Comparison of ENCODE assay signal across 27 cellular contexts in genomic region chr14:66923251-66923650, GRCh38.
"Had no signal": no experiment of that assay in that cellular context is flagged by ENCODE, and none has a peak within 500 bp of the region (broad histone marks: within the 10 kb centered on the region; RNA-seq: fewer than 3 reads in every experiment).

No MANE protein-coding gene starts in this region.

- H3K9me2 ChIP-seq: SK-N-SH had no signal

- H3K27ac ChIP-seq: adrenal gland, Peyer's patch, RWPE1, SJCRH30 had no signal

- DNase-seq: activated CD4-positive, alpha-beta T cell treated with anti-CD3 and anti-CD28 coated beads for 4 hours; activated CD8-positive, alpha-beta memory T cell treated with anti-CD3 and anti-CD28 coated beads, Interleukin-2, amount 50 U/mL, for 4 hours; activated CD8-positive, alpha-beta T cell treated with anti-CD3 and anti-CD28 coated beads for 36 hours; activated naive CD4-positive, alpha-beta T cell treated with anti-CD3 and anti-CD28 coated beads, Interleukin-2, amount 50 U/mL, for 16 hours; activated naive CD8-positive, alpha-beta T cell treated with anti-CD3 and anti-CD28 coated beads, Interleukin-2, amount 10 ng/mL, durations not matched to agents 7 days and 5 days; activated T-cell treated with anti-CD3 and anti-CD28 coated beads, Interleukin-2, amount 50 U/mL, for 72 hours; adrenal gland; anterior cingulate cortex; KG1; MG63; MV-4-11; NCI-H1105; NCI-H1436; NCI-H1694 treated with DMSO at 0.1 percent for 48 hours; NCI-H2029 treated with DMSO at 0.1 percent for 48 hours; NCI-H510A treated with DMSO at 0.1 percent for 48 hours; NCI-H69; NK-92 treated with Interleukin-12 subunit alpha and Interleukin-12 subunit beta, amount 100 ng/mL, for 24 hours; OCI-M1; Peyer's patch; Right ventricle myocardium superior; SJCRH30; SK-N-SH had no signal

- H3K4me2 ChIP-seq: SK-N-SH had no signal

- H3K27ac Mint-ChIP-seq: activated CD8-positive, alpha-beta T cell treated with anti-CD3 and anti-CD28 coated beads for 36 hours; activated naive CD8-positive, alpha-beta T cell treated with anti-CD3 and anti-CD28 coated beads, Interleukin-2, amount 10 ng/mL, durations not matched to agents 7 days and 5 days; activated T-cell treated with anti-CD3 and anti-CD28 coated beads, Interleukin-2, amount 50 U/mL, for 72 hours; T-helper 1 cell treated with Interleukin-12 subunit alpha and Interleukin-12 subunit beta and Interleukin-4 antibody, amounts not matched to agents 30 μg/mL and 1 μg/mL, for 36 hours had no signal

- H3K4me1 ChIP-seq: adrenal gland, Peyer's patch, SJCRH30 had no signal

- H3K36me3 ChIP-seq: adrenal gland, MG63, Peyer's patch had no signal

- H3K4me3 Mint-ChIP-seq: activated CD8-positive, alpha-beta T cell treated with anti-CD3 and anti-CD28 coated beads for 36 hours; activated naive CD8-positive, alpha-beta T cell treated with anti-CD3 and anti-CD28 coated beads, Interleukin-2, amount 10 ng/mL, durations not matched to agents 7 days and 5 days; activated T-cell treated with anti-CD3 and anti-CD28 coated beads, Interleukin-2, amount 50 U/mL, for 72 hours; central memory CD8-positive, alpha-beta T cell; T-helper 1 cell treated with Interleukin-12 subunit alpha and Interleukin-12 subunit beta and Interleukin-4 antibody, amounts not matched to agents 30 μg/mL and 1 μg/mL, for 36 hours had no signal

- H3K27me3 Mint-ChIP-seq: activated CD8-positive, alpha-beta T cell treated with anti-CD3 and anti-CD28 coated beads for 36 hours; activated naive CD8-positive, alpha-beta T cell treated with anti-CD3 and anti-CD28 coated beads, Interleukin-2, amount 10 ng/mL, durations not matched to agents 7 days and 5 days; central memory CD8-positive, alpha-beta T cell had no signal

- H3K27me3 ChIP-seq: adrenal gland, MG63, Peyer's patch, SJCRH30 had no signal

- ATAC-seq: activated CD4-positive, CD25-positive, alpha-beta regulatory T cell treated with anti-CD3 and anti-CD28 coated beads, Interleukin-2, amount 50 U/mL, for 24 hours; activated CD8-positive, alpha-beta T cell treated with anti-CD3 and anti-CD28 coated beads for 36 hours; activated T-cell treated with anti-CD3 and anti-CD28 coated beads, Interleukin-2, amount 50 U/mL, for 72 hours had no signal

- H3K4me3 ChIP-seq: adrenal gland, MG63, Peyer's patch, SJCRH30 had no signal

- H3K4me1 Mint-ChIP-seq: activated naive CD8-positive, alpha-beta T cell treated with anti-CD3 and anti-CD28 coated beads, Interleukin-2, amount 10 ng/mL, durations not matched to agents 7 days and 5 days; central memory CD8-positive, alpha-beta T cell had no signal

- H3K9me3 ChIP-seq: adrenal gland, MG63, Peyer's patch, SJCRH30, SK-N-SH had no signal

- H3K9ac ChIP-seq: SK-N-SH had no signal

- H3K9me3 Mint-ChIP-seq: central memory CD8-positive, alpha-beta T cell had no signal
